1 cellular context compared by ENCODE assay signal in the genomic region with DNA sequence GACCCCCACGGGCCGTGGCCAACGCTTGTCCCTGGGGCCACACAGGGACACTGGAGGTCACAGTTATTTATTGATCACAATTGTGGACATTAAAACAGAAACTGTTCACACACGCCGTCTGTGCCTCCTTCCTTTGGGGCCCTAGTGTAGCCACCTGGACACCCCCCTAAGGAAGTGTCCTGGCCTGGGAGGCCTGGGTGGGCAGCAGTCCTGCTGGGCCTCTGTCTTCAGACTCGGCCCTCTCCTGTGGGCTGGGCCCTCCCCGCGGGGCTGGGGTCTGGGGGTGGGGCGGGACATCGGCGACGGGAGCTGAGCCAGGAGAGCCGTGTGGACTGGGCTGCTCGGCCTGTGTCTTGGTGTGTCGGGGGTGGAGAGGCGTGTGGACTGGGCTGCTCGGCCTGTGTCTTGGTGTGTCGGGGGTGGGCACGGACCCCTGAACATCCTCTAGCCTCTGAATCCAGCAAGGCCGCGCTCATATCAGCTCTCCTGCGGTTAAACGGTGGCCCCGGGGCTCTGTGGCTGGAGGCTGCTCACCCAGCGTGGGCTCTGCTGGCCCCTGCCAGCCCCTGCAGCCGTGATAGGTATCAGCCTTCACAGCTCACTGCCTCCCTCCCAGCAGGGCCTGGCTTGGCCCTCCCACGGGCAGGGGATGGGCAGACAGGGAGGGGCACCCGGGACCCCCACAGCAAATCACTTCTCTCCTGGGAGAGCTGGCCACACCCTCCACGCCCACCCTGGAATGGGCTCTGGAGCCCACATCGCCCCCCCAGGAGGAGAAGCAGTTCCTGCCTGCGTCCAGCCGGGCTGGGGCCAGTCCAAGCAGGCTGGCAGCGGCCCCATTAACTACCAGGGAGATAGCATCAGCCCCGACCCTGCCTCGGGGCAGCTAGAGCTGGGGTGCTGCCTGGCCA.
TF ChIP-seq lines count a peak whose summit lies in the region.

No MANE protein-coding gene starts in this region.

TF ChIP-seq in H1, 55 proteins besides CTCF, POLR2A, EP300 and RAD21:
- TF ChIP-seq SIX5 (IDR thresholded peaks at IDR 0.05; ENCODE audit: low read depth, low read length) (no peak), KDM1A (IDR thresholded peaks at IDR 0.05; ENCODE audit: borderline replicate concordance, low read length) (no peak), TCF12 (IDR thresholded peaks at IDR 0.05; ENCODE audit: low read depth, low read length) (no peak), POLR2AphosphoS5 (IDR thresholded peaks at IDR 0.05; ENCODE audit: low read depth, low read length) (no peak), RBBP5 (IDR thresholded peaks at IDR 0.05; ENCODE audit: borderline replicate concordance, low read depth, low read length) (no peak)
- TF ChIP-seq, protein P1, sequence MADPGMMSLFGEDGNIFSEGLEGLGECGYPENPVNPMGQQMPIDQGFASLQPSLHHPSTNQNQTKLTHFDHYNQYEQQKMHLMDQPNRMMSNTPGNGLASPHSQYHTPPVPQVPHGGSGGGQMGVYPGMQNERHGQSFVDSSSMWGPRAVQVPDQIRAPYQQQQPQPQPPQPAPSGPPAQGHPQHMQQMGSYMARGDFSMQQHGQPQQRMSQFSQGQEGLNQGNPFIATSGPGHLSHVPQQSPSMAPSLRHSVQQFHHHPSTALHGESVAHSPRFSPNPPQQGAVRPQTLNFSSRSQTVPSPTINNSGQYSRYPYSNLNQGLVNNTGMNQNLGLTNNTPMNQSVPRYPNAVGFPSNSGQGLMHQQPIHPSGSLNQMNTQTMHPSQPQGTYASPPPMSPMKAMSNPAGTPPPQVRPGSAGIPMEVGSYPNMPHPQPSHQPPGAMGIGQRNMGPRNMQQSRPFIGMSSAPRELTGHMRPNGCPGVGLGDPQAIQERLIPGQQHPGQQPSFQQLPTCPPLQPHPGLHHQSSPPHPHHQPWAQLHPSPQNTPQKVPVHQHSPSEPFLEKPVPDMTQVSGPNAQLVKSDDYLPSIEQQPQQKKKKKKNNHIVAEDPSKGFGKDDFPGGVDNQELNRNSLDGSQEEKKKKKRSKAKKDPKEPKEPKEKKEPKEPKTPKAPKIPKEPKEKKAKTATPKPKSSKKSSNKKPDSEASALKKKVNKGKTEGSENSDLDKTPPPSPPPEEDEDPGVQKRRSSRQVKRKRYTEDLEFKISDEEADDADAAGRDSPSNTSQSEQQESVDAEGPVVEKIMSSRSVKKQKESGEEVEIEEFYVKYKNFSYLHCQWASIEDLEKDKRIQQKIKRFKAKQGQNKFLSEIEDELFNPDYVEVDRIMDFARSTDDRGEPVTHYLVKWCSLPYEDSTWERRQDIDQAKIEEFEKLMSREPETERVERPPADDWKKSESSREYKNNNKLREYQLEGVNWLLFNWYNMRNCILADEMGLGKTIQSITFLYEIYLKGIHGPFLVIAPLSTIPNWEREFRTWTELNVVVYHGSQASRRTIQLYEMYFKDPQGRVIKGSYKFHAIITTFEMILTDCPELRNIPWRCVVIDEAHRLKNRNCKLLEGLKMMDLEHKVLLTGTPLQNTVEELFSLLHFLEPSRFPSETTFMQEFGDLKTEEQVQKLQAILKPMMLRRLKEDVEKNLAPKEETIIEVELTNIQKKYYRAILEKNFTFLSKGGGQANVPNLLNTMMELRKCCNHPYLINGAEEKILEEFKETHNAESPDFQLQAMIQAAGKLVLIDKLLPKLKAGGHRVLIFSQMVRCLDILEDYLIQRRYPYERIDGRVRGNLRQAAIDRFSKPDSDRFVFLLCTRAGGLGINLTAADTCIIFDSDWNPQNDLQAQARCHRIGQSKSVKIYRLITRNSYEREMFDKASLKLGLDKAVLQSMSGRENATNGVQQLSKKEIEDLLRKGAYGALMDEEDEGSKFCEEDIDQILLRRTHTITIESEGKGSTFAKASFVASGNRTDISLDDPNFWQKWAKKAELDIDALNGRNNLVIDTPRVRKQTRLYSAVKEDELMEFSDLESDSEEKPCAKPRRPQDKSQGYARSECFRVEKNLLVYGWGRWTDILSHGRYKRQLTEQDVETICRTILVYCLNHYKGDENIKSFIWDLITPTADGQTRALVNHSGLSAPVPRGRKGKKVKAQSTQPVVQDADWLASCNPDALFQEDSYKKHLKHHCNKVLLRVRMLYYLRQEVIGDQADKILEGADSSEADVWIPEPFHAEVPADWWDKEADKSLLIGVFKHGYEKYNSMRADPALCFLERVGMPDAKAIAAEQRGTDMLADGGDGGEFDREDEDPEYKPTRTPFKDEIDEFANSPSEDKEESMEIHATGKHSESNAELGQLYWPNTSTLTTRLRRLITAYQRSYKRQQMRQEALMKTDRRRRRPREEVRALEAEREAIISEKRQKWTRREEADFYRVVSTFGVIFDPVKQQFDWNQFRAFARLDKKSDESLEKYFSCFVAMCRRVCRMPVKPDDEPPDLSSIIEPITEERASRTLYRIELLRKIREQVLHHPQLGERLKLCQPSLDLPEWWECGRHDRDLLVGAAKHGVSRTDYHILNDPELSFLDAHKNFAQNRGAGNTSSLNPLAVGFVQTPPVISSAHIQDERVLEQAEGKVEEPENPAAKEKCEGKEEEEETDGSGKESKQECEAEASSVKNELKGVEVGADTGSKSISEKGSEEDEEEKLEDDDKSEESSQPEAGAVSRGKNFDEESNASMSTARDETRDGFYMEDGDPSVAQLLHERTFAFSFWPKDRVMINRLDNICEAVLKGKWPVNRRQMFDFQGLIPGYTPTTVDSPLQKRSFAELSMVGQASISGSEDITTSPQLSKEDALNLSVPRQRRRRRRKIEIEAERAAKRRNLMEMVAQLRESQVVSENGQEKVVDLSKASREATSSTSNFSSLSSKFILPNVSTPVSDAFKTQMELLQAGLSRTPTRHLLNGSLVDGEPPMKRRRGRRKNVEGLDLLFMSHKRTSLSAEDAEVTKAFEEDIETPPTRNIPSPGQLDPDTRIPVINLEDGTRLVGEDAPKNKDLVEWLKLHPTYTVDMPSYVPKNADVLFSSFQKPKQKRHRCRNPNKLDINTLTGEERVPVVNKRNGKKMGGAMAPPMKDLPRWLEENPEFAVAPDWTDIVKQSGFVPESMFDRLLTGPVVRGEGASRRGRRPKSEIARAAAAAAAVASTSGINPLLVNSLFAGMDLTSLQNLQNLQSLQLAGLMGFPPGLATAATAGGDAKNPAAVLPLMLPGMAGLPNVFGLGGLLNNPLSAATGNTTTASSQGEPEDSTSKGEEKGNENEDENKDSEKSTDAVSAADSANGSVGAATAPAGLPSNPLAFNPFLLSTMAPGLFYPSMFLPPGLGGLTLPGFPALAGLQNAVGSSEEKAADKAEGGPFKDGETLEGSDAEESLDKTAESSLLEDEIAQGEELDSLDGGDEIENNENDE (IDR thresholded peaks at IDR 0.05; ENCODE audit: insufficient replicate concordance, low read length), result no peak
